ENCODE assay signal across 1 cellular context in genomic region chr22:38108561-38109319, GRCh38.
A peak's percentile ranks its signal among the peaks of the same experiment; 100 is the strongest.
TF ChIP-seq lines count a peak whose summit lies in the region.

No MANE protein-coding gene starts in this region.

TF ChIP-seq in HEK293, 187 proteins besides CTCF, POLR2A, EP300 and RAD21 (continued from another document):
- TF ChIP-seq ZNF18 (tag by site-specific recombination; IDR thresholded peaks at IDR 0.05) (no peak), ZNF132 (tag by site-specific recombination; IDR thresholded peaks at IDR 0.05; ENCODE audit: borderline replicate concordance) (no peak), ZNF133 (tag by site-specific recombination; IDR thresholded peaks at IDR 0.05) (no peak), KLF1 (tag by site-specific recombination; IDR thresholded peaks at IDR 0.05) (0 out of 2 replicates have a peak, but pooled peaks have one; percentile 10), ZNF654 (tag by site-specific recombination; IDR thresholded peaks at IDR 0.05; ENCODE audit: low read depth) (no peak), ZNF26 (tag by site-specific recombination; IDR thresholded peaks at IDR 0.05) (no peak), ZSCAN5A (tag by site-specific recombination; IDR thresholded peaks at IDR 0.05) (no peak)
